Comparison of ENCODE assay signal across 21 cellular contexts in genomic region chr6:8113260-8113659, GRCh38.
"Had no signal": no experiment of that assay in that cellular context is flagged by ENCODE, and none has a peak within 500 bp of the region (broad histone marks: within the 10 kb centered on the region; RNA-seq: fewer than 3 reads in every experiment).

No MANE protein-coding gene starts in this region.

- H3K27ac ChIP-seq: epithelial cell of prostate, foreskin keratinocyte, hepatocyte, lower lobe of right lung, pancreas, spleen, thoracic aorta, upper lobe of left lung had no signal

- H2AFZ ChIP-seq: hepatocyte had no signal

- H3K79me2 ChIP-seq: hepatocyte had no signal

- H3K36me3 ChIP-seq: lower lobe of right lung, pancreas, spleen, thoracic aorta, upper lobe of left lung had no signal

- H3K4me2 ChIP-seq: hepatocyte had no signal

- DNase-seq: activated CD4-positive, alpha-beta T cell treated with anti-CD3 and anti-CD28 coated beads for 36 hours; activated CD4-positive, alpha-beta T cell treated with anti-CD3 and anti-CD28 coated beads, Interleukin-2, amount 50 U/mL, for 48 hours; activated gamma-delta T cell treated with Interleukin-2 at 50 U/mL for 16 hours; activated T-cell treated with anti-CD3 and anti-CD28 coated beads for 4 hours; caudate nucleus; endodermal cell; foreskin keratinocyte; islet precursor cell; lower lobe of right lung; naive thymus-derived CD8-positive, alpha-beta T cell; pancreas; spleen; stimulated activated CD4-positive, alpha-beta T cell treated with anti-CD3 and anti-CD28 coated beads, Interleukin-4, amount 100 ng/mL, for 4 hours; upper lobe of left lung had no signal

- H3K9me3 ChIP-seq: lower lobe of right lung, pancreas, spleen, thoracic aorta, upper lobe of left lung had no signal

- H3K4me3 ChIP-seq: hepatocyte, lower lobe of right lung, pancreas, spleen, thoracic aorta, upper lobe of left lung had no signal

- H3K4me1 ChIP-seq: lower lobe of right lung, pancreas, spleen, upper lobe of left lung had no signal

- H3K27me3 ChIP-seq: foreskin keratinocyte, hepatocyte, pancreas, upper lobe of left lung had no signal

- ATAC-seq: activated CD4-positive, alpha-beta T cell treated with anti-CD3 and anti-CD28 coated beads for 36 hours; activated naive CD4-positive, alpha-beta T cell treated with anti-CD3 and anti-CD28 coated beads, Interleukin-2, amount 50 U/mL, for 72 hours; foreskin keratinocyte; lower lobe of right lung; naive thymus-derived CD8-positive, alpha-beta T cell; pancreas; sciatic nerve; stimulated activated memory B cell treated with anti-CD40 and anti-IgM and Interleukin-4, amounts not matched to agents 10 μg/mL and 1 μg/mL and 100 μg/mL, for 72 hours; WTC11 had no signal
